Comparison of ENCODE assay signal across 17 cellular contexts in the genomic region with DNA sequence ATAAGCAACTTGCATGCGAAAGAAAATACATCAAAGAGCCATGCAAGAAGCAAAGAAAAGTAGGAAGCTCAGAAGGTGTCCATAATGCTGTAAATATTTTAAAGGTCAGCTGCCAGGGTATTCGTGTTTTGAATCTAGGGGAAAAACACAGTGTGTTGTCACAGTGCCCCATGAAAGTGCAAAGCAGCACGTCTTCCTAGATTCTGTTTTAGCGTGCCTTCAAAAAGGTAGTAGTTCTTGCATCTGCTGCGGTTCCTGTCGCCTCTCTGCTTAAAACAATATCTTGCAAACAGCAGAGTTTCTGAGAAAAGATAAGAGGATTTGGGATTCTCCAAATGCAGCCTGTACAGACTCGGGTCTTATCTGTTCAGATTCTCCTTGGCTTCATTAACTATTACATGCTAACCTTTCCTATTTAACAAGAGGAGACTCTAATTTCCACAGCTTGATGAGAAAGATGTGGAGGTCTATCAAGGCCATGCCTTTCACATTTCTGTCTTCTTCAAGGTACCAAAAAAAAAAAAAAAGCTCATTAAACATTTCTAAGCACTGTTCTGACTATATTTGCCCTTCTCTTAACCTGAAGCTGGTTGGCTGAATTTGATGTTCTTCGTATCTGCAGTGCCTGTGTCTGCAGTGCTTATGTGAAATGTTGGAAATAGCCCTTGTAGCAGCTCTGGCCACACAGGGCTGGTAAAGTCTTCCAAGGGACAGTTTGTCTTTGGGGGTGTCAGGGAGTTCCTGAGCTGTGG.
"Had no signal": no experiment of that assay in that cellular context is flagged by ENCODE, and none has a peak within 500 bp of the region (broad histone marks: within the 10 kb centered on the region; RNA-seq: fewer than 3 reads in every experiment).

No MANE protein-coding gene starts in this region.

- H3K4me1 Mint-ChIP-seq: naive thymus-derived CD8-positive, alpha-beta T cell had no signal

- H3K27me3 ChIP-seq: dorsolateral prefrontal cortex, heart right ventricle, neutrophil, right atrium auricular region, sigmoid colon, upper lobe of left lung, uterus had no signal

- H3K9me3 Mint-ChIP-seq: naive thymus-derived CD8-positive, alpha-beta T cell had no signal

- H3K36me3 Mint-ChIP-seq: naive thymus-derived CD8-positive, alpha-beta T cell had no signal

- DNase-seq: cortex of kidney; dorsolateral prefrontal cortex; effector CD8-positive, alpha-beta T cell; heart right ventricle; hypothalamus; kidney glomerular epithelial cell; mesendoderm; naive thymus-derived CD8-positive, alpha-beta T cell; sigmoid colon; stimulated activated CD4-positive, alpha-beta T cell treated with anti-CD3 and anti-CD28 coated beads, Interleukin-12 subunit alpha, Interleukin-12 subunit beta, amount 100 ng/mL, for 4 hours; stimulated activated naive CD4-positive, alpha-beta T cell treated with Interleukin-2 at 50 U/mL for 16 hours; upper lobe of left lung; uterus had no signal

- H3K4me1 ChIP-seq: right atrium auricular region, sigmoid colon, upper lobe of left lung, uterus had no signal

- H3K27ac ChIP-seq: dorsolateral prefrontal cortex, heart right ventricle, neutrophil, right atrium auricular region, sigmoid colon, skin epidermis, upper lobe of left lung, uterus had no signal

- H3K4me3 Mint-ChIP-seq: naive thymus-derived CD8-positive, alpha-beta T cell had no signal

- H3K27ac Mint-ChIP-seq: naive thymus-derived CD8-positive, alpha-beta T cell had no signal

- H3K9me3 ChIP-seq: heart right ventricle, neutrophil, right atrium auricular region, sigmoid colon, upper lobe of left lung, uterus had no signal

- H3K36me3 ChIP-seq: heart right ventricle, neutrophil, right atrium auricular region, sigmoid colon, upper lobe of left lung, uterus had no signal

- H3K4me3 ChIP-seq: dorsolateral prefrontal cortex, heart right ventricle, right atrium auricular region, sigmoid colon, skin epidermis, upper lobe of left lung, uterus had no signal

- ATAC-seq: esophagus mucosa; heart right ventricle; naive thymus-derived CD8-positive, alpha-beta T cell had no signal
